9 cellular contexts compared by ENCODE assay signal in the genomic region with DNA sequence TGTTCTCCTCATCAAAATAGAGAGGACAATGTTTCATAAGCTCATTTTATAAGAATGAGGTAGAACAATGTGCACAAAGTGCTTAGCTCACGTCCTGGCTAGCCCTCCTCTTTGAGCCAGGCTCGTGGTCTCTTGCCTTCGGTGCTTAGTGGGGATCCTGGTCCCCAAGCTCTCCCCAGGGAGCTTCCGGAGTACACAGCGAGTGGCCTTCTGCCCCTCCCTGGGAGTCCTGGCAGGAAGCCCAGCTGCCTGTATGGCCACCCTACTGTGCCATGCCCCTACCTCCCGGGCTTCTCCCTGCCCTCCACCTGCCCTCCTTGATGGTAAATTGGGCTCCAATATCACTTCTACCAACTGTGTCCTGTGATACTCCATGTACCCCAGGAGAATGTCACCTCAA. TPM values are rescaled to one million over a fixed set of nuclear protein-coding genes. Genes with fewer than 3 reads are reported as not detected.
DNase-seq lines count a peak whose midpoint lies in the region; ATAC-seq and TF ChIP-seq lines count a peak whose summit lies in the region.
"Had no signal": no experiment of that assay in that cellular context is flagged by ENCODE, and none has a peak within 500 bp of the region (broad histone marks: within the 10 kb centered on the region; RNA-seq: fewer than 3 reads in every experiment).

No MANE protein-coding gene starts in this region.

- H3K27ac Mint-ChIP-seq in CD4-positive, CD25-positive, alpha-beta regulatory T cell: peak overlapping the region; percentile 98
- peak overlapping the region; percentile 95 for H3K27ac Mint-ChIP-seq in activated CD8-positive, alpha-beta memory T cell treated with anti-CD3 and anti-CD28 coated beads, Interleukin-2, amount 10 ng/mL, durations not matched to agents 7 days and 5 days

- TF ChIP-seq EP300 in gastroesophageal sphincter (IDR thresholded peaks at IDR 0.05): no peak

- peaks cover 5 to 94% (median 41%) of the 10 kb centered on the region in 4 donors for H3K4me1 Mint-ChIP-seq in CD4-positive, CD25-positive, alpha-beta regulatory T cell
- H3K4me1 Mint-ChIP-seq in activated CD8-positive, alpha-beta memory T cell treated with anti-CD3 and anti-CD28 coated beads, Interleukin-2, amount 10 ng/mL, durations not matched to agents 7 days and 5 days: peaks cover 71% of the 10 kb centered on the region

- no peak for TF ChIP-seq CTCF in gastroesophageal sphincter (IDR thresholded peaks at IDR 0.05)

- H3K36me3 ChIP-seq in CD4-positive, CD25-positive, alpha-beta regulatory T cell (ENCODE audit: control insufficient read depth, insufficient read depth, low read length): peaks cover 46% of the 10 kb centered on the region
- H3K36me3 ChIP-seq in muscle layer of duodenum (ENCODE audit: control insufficient read depth in 1 of 2, insufficient read depth in 2 of 2, low read length in 2 of 2) (peaks cover 5 to 11% of the 10 kb centered on the region in 2 donors), gastroesophageal sphincter (peaks cover 0 to 36% of the 10 kb centered on the region in 2 donors)

- 80% methylated on average over 1 of the region's 6 CpGs; no CpG with 5 or more reads in 1 of the 2 donors for WGBS in gastroesophageal sphincter (ENCODE audit: low coverage in 1 of 2), 2 donors

- CTCF ChIA-PET in activated CD8-positive, alpha-beta memory T cell treated with anti-CD3 and anti-CD28 coated beads, Interleukin-2, amount 10 ng/mL, durations not matched to agents 7 days and 5 days (lab: Charles Lee): interaction anchor here (0.7 to 2.4 kb wide), 7 partner anchors 16 to 158 kb away, joined by 3 to 13 read pairs (median 4); a partner anchor contains a TSS

- H3K27me3 ChIP-seq in CD4-positive, CD25-positive, alpha-beta regulatory T cell (ENCODE audit: control insufficient read depth, insufficient read depth, low read length): no peaks in the 10 kb centered on the region
- H3K27me3 ChIP-seq in muscle layer of duodenum (ENCODE audit: low read depth, low read length): no peaks in the 10 kb centered on the region
- H3K27me3 ChIP-seq in gastroesophageal sphincter: no peaks in the 10 kb centered on the region

- ATAC-seq in CD4-positive, CD25-positive, alpha-beta regulatory T cell (ENCODE audit: low read depth in 2 of 2): no peak
- ATAC-seq in activated CD8-positive, alpha-beta memory T cell treated with anti-CD3 and anti-CD28 coated beads, Interleukin-2, amount 10 ng/mL, durations not matched to agents 7 days and 5 days: no peak
- no peak for ATAC-seq in HG03439 (IDR thresholded peaks at IDR 0.05; ENCODE audit: unreplicated experiment)
- no peak for ATAC-seq in HG03354 (IDR thresholded peaks at IDR 0.05; ENCODE audit: poor library complexity, severe bottlenecking, unreplicated experiment)
- no peak for ATAC-seq in gastroesophageal sphincter
- ATAC-seq: Panc1 had no signal

- no peaks in the 10 kb centered on the region for H3K9me3 ChIP-seq in CD4-positive, CD25-positive, alpha-beta regulatory T cell (ENCODE audit: control insufficient read depth in 2 of 2, low read length in 2 of 2)
- H3K9me3 ChIP-seq in muscle layer of duodenum (ENCODE audit: control insufficient read depth in 1 of 2, low read length in 2 of 2) (no peaks in the 10 kb centered on the region), gastroesophageal sphincter (no peaks in the 10 kb centered on the region)

- peak in 1 of 3 donors; percentile 46 for DNase-seq in CD4-positive, CD25-positive, alpha-beta regulatory T cell
- peak; percentile 68 for DNase-seq in activated CD8-positive, alpha-beta memory T cell treated with anti-CD3 and anti-CD28 coated beads, Interleukin-2, amount 10 ng/mL, durations not matched to agents 7 days and 5 days
- DNase-seq in NCI-H526 (lab: John Stamatoyannopoulos, UW): no peak

- H3K9me3 Mint-ChIP-seq in CD4-positive, CD25-positive, alpha-beta regulatory T cell: no peaks in the 10 kb centered on the region
- no peaks in the 10 kb centered on the region for H3K9me3 Mint-ChIP-seq in activated CD8-positive, alpha-beta memory T cell treated with anti-CD3 and anti-CD28 coated beads, Interleukin-2, amount 10 ng/mL, durations not matched to agents 7 days and 5 days (ENCODE audit: low read depth)

- peaks cover 81% of the 10 kb centered on the region for H3K4me1 ChIP-seq in CD4-positive, CD25-positive, alpha-beta regulatory T cell (ENCODE audit: control insufficient read depth, insufficient read depth, low read length, poor library complexity, severe bottlenecking)
- H3K4me1 ChIP-seq in muscle layer of duodenum (ENCODE audit: control insufficient read depth in 1 of 2, insufficient read depth in 2 of 2, low read length in 2 of 2): peaks cover 0 to 10% of the 10 kb centered on the region in 2 donors
- H3K4me1 ChIP-seq in gastroesophageal sphincter: peaks cover 0 to 31% (median 6%) of the 10 kb centered on the region in 3 donors

- H3K4me3 Mint-ChIP-seq in CD4-positive, CD25-positive, alpha-beta regulatory T cell: peak overlapping the region; percentile 90 to 96 (median 96)
- H3K4me3 Mint-ChIP-seq in activated CD8-positive, alpha-beta memory T cell treated with anti-CD3 and anti-CD28 coated beads, Interleukin-2, amount 10 ng/mL, durations not matched to agents 7 days and 5 days: peak overlapping the region; percentile 99

- H3K27me3 Mint-ChIP-seq in CD4-positive, CD25-positive, alpha-beta regulatory T cell: peaks cover 4% of the 10 kb centered on the region
- H3K27me3 Mint-ChIP-seq in activated CD8-positive, alpha-beta memory T cell treated with anti-CD3 and anti-CD28 coated beads, Interleukin-2, amount 10 ng/mL, durations not matched to agents 7 days and 5 days: no peaks in the 10 kb centered on the region

- peaks cover 20% of the 10 kb centered on the region for H3K36me3 Mint-ChIP-seq in CD4-positive, CD25-positive, alpha-beta regulatory T cell
- H3K36me3 Mint-ChIP-seq in activated CD8-positive, alpha-beta memory T cell treated with anti-CD3 and anti-CD28 coated beads, Interleukin-2, amount 10 ng/mL, durations not matched to agents 7 days and 5 days: peaks cover 63% of the 10 kb centered on the region

- H3K4me3 ChIP-seq in CD4-positive, CD25-positive, alpha-beta regulatory T cell (ENCODE audit: low read depth, low read length): peak overlapping the region; percentile 90
- H3K4me3 ChIP-seq in muscle layer of duodenum (ENCODE audit: low read depth in 1 of 2, low read length in 2 of 2) (peak overlapping the region; percentile 34 to 44), gastroesophageal sphincter (peak overlapping the region in 1 of 2 donors; percentile 22)

- TF ChIP-seq POLR2A in GM15510 (IDR thresholded peaks at IDR 0.05; ENCODE audit: borderline replicate concordance, extremely low read depth, insufficient read length) (peak; percentile 3), gastroesophageal sphincter (IDR thresholded peaks at IDR 0.05) (no peak)

- peak overlapping the region; percentile 94 for H3K27ac ChIP-seq in CD4-positive, CD25-positive, alpha-beta regulatory T cell (ENCODE audit: insufficient read depth, low read length, poor library complexity, severe bottlenecking)
- H3K27ac ChIP-seq in muscle layer of duodenum (ENCODE audit: low read length) (peak overlapping the region; percentile 65), gastroesophageal sphincter (peak overlapping the region in 1 of 4 donors; percentile 42)

RNA-seq across cellular contexts. Expression of a gene that starts 0.9 kb away (rescaled TPM):
- total RNA-seq in CD4-positive, CD25-positive, alpha-beta regulatory T cell: 427 TPM
- 100 to 1,000 TPM; 132 to 229 (median 160) TPM for polyA plus RNA-seq in CD4-positive, CD25-positive, alpha-beta regulatory T cell
- 100 to 1,000 TPM; 502 to 567 TPM for total RNA-seq in activated CD8-positive, alpha-beta memory T cell treated with anti-CD3 and anti-CD28 coated beads, Interleukin-2, amount 10 ng/mL, durations not matched to agents 7 days and 5 days
- total RNA-seq in gastroesophageal sphincter: 1 to 10 TPM; 1.4 to 3.6 (median 2.0) TPM

RNA-seq across cellular contexts. Expression of a gene that starts 22.0 kb away (rescaled TPM):
- 190 TPM for total RNA-seq in CD4-positive, CD25-positive, alpha-beta regulatory T cell
- 100 to 1,000 TPM; 139 to 163 (median 156) TPM for polyA plus RNA-seq in CD4-positive, CD25-positive, alpha-beta regulatory T cell
- total RNA-seq in activated CD8-positive, alpha-beta memory T cell treated with anti-CD3 and anti-CD28 coated beads, Interleukin-2, amount 10 ng/mL, durations not matched to agents 7 days and 5 days: 100 to 1,000 TPM in 1 of 2 experiments, 10 to 100 TPM in 1; 87.5 to 113 TPM
- total RNA-seq in gastroesophageal sphincter: 10 to 100 TPM; 35.8 to 62.0 (median 51.9) TPM

Comparison
In these comparisons a context has a peak if more than half of its experiments do, and no peak if none do; other contexts are left out.
1. RNA of a gene that starts 0.9 kb away (total RNA-seq): 502 to 567 TPM in activated CD8-positive, alpha-beta memory T cell treated with anti-CD3 and anti-CD28 coated beads, Interleukin-2, amount 10 ng/mL, durations not matched to agents 7 days and 5 days and 427 TPM in CD4-positive, CD25-positive, alpha-beta regulatory T cell (single experiment); 1.4 to 3.6 TPM in gastroesophageal sphincter; every median in the first group is over 10 times any median in the second.